22 cellular contexts compared by ENCODE assay signal in genomic region chr16:30018731-30019158, GRCh38. TPM values are rescaled to one million over a fixed set of nuclear protein-coding genes. Genes with fewer than 3 reads are reported as not detected.
DNase-seq lines count a peak whose midpoint lies in the region; FAIRE-seq and TF ChIP-seq lines count a peak whose summit lies in the region.
"Had no signal": no experiment of that assay in that cellular context is flagged by ENCODE, and none has a peak within 500 bp of the region (broad histone marks: within the 10 kb centered on the region; RNA-seq: fewer than 3 reads in every experiment).

No MANE protein-coding gene starts in this region.

- no peak overlapping the region for H3K27ac ChIP-seq in astrocyte (ENCODE audit: low read depth, low read length)
- H3K27ac ChIP-seq in trophoblast cell (ENCODE audit: low read depth, low read length) = no peak overlapping the region
- H3K27ac ChIP-seq: psoas muscle, thoracic aorta had no signal

- H3K14ac ChIP-seq in trophoblast cell (ENCODE audit: low read length) = no peak overlapping the region

- H4K91ac ChIP-seq in trophoblast cell (ENCODE audit: low read depth, low read length) = no peak overlapping the region

- no peak overlapping the region for H2BK120ac ChIP-seq in trophoblast cell (ENCODE audit: insufficient read depth, low read length, poor library complexity)

- H4K12ac ChIP-seq in trophoblast cell (ENCODE audit: low read depth, low read length) = no peak overlapping the region

- H3K27me3 ChIP-seq in astrocyte (ENCODE audit: insufficient read depth, low read length) (no peaks in the 10 kb centered on the region), trophoblast cell (ENCODE audit: insufficient read depth, low read length) (no peaks in the 10 kb centered on the region)

- H3K4me1 Mint-ChIP-seq in astrocyte (ENCODE audit: low read depth, unreplicated experiment) = peaks cover 5% of the 10 kb centered on the region

- TF ChIP-seq RAD21 in Ishikawa (IDR thresholded peaks at IDR 0.05; ENCODE audit: low read depth) = no peak

- H3K9me3 ChIP-seq in astrocyte (ENCODE audit: insufficient read depth, low read depth, low read length) = no peaks in the 10 kb centered on the region
- H3K9me3 ChIP-seq in trophoblast cell (ENCODE audit: insufficient read depth, low read depth, low read length) = no peaks in the 10 kb centered on the region
- H3K9me3 ChIP-seq: psoas muscle, SK-N-SH, thoracic aorta had no signal

- H3K4me1 ChIP-seq in astrocyte (ENCODE audit: insufficient read depth, low read length) (no peaks in the 10 kb centered on the region), trophoblast cell (ENCODE audit: control insufficient read depth in 1 of 2, insufficient read depth in 2 of 2, low read length in 2 of 2) (peaks cover 0 to 4% of the 10 kb centered on the region in 2 experiments)
- H3K4me1 ChIP-seq: psoas muscle had no signal

- TF ChIP-seq CTCF in astrocyte (IDR thresholded peaks at IDR 0.05; ENCODE audit: insufficient read depth, low read depth, low read length) = no peak

- H2BK5ac ChIP-seq in trophoblast cell (ENCODE audit: low read depth, low read length, poor library complexity) = no peak overlapping the region

- H3K9ac ChIP-seq in astrocyte (ENCODE audit: low read length) = no peak overlapping the region
- H3K9ac ChIP-seq in trophoblast cell (ENCODE audit: low read length) = no peak overlapping the region
- H3K9ac ChIP-seq: SK-N-SH had no signal

- DNase-seq in NCI-H345 (lab: John Stamatoyannopoulos, UW) (peak; percentile 14), NCI-H345 treated with DMSO at 0.1 percent for 48 hours (lab: John Stamatoyannopoulos, UW; ENCODE audit: unreplicated experiment) (no peak), astrocyte (ENCODE audit: low read depth) (no peak), trophoblast cell (peak; percentile 16 to 22), HT-29 (ENCODE audit: low spot score) (no peak), DMS114 treated with DMSO at 0.1 percent for 48 hours (lab: John Stamatoyannopoulos, UW; ENCODE audit: unreplicated experiment) (no peak)
- DNase-seq in stimulated activated CD4-positive, alpha-beta T cell treated with anti-CD3 and anti-CD28 coated beads, Interleukin-2, amount 100 ng/mL, for 24 hours = no peak
- DNase-seq: activated CD4-positive, alpha-beta T cell treated with anti-CD3 and anti-CD28 coated beads, Interleukin-2, amount 10 ng/mL, durations not matched to agents 24 days and 14 days; aorta; DMS153; foreskin fibroblast; left colon; NCI-H2081; NCI-H748 treated with DMSO at 0.1 percent for 48 hours; psoas muscle; SK-N-SH; stimulated activated CD8-positive, alpha-beta memory T cell treated with anti-CD3 and anti-CD28 coated beads, Interleukin-4, amount 100 ng/mL, for 48 hours; T-helper 9 cell had no signal

- H3K27me3 Mint-ChIP-seq in astrocyte (ENCODE audit: low read depth, unreplicated experiment) = peaks cover 11% of the 10 kb centered on the region

- H3K36me3 ChIP-seq in astrocyte (ENCODE audit: insufficient read depth, low read length) = no peaks in the 10 kb centered on the region
- no peaks in the 10 kb centered on the region for H3K36me3 ChIP-seq in trophoblast cell (ENCODE audit: control insufficient read depth in 1 of 2, insufficient read depth in 2 of 2, low read length in 2 of 2)
- H3K36me3 ChIP-seq: thoracic aorta had no signal

- H2BK12ac ChIP-seq in trophoblast cell (ENCODE audit: low read length) = no peak overlapping the region

- no peak overlapping the region for H4K8ac ChIP-seq in trophoblast cell (ENCODE audit: low read depth, low read length)

- TF ChIP-seq EP300 in Ishikawa (IDR thresholded peaks at IDR 0.05; ENCODE audit: borderline replicate concordance) = peak; percentile 67

- no peak overlapping the region for H3K23ac ChIP-seq in trophoblast cell (ENCODE audit: low read length)

- peak overlapping the region; percentile 50 for H3K27ac Mint-ChIP-seq in astrocyte (ENCODE audit: unreplicated experiment)
- H3K27ac Mint-ChIP-seq: activated CD4-positive, alpha-beta T cell treated with anti-CD3 and anti-CD28 coated beads, Interleukin-2, amount 10 ng/mL, durations not matched to agents 24 days and 14 days had no signal

- H3K4me3 ChIP-seq in astrocyte (ENCODE audit: insufficient read depth, low read depth, low read length) (no peak overlapping the region), trophoblast cell (ENCODE audit: low read depth, low read length) (no peak overlapping the region)
- H3K4me3 ChIP-seq: psoas muscle, smooth muscle cell, thoracic aorta had no signal

- no peak overlapping the region for H2AK5ac ChIP-seq in trophoblast cell (ENCODE audit: low read length)

- H3K79me1 ChIP-seq in trophoblast cell (ENCODE audit: low read length) = no peaks in the 10 kb centered on the region

- no peak overlapping the region for H3K18ac ChIP-seq in trophoblast cell (ENCODE audit: low read length)

- no peak for FAIRE-seq in astrocyte (lab: Jason Lieb, UNC)
- FAIRE-seq: A204.1 had no signal

- no peak overlapping the region for H3K4ac ChIP-seq in trophoblast cell (ENCODE audit: low read depth, low read length)

- no peaks in the 10 kb centered on the region for H4K20me1 ChIP-seq in astrocyte (ENCODE audit: insufficient read depth, low read length)

- H3K79me2 ChIP-seq in astrocyte (ENCODE audit: insufficient read depth, low read length) (no peaks in the 10 kb centered on the region), trophoblast cell (ENCODE audit: control insufficient read depth, insufficient read depth, low read length, poor library complexity) (no peaks in the 10 kb centered on the region)

- H2AFZ ChIP-seq in astrocyte (ENCODE audit: low read depth, low read length) = no peak overlapping the region
- H2AFZ ChIP-seq in trophoblast cell (ENCODE audit: insufficient read depth, low read length, poor library complexity) = no peak overlapping the region

- H3K9me3 Mint-ChIP-seq in astrocyte (ENCODE audit: unreplicated experiment) = peaks cover 3% of the 10 kb centered on the region
- H3K9me3 Mint-ChIP-seq: activated CD4-positive, alpha-beta T cell treated with anti-CD3 and anti-CD28 coated beads, Interleukin-2, amount 10 ng/mL, durations not matched to agents 24 days and 14 days had no signal

- peak overlapping the region; percentile 68 for H3K4me3 Mint-ChIP-seq in astrocyte (ENCODE audit: unreplicated experiment)
- H3K4me3 Mint-ChIP-seq: activated CD4-positive, alpha-beta T cell treated with anti-CD3 and anti-CD28 coated beads, Interleukin-2, amount 10 ng/mL, durations not matched to agents 24 days and 14 days had no signal

- H3K4me2 ChIP-seq in astrocyte (ENCODE audit: low read length) (no peak overlapping the region), trophoblast cell (ENCODE audit: low read length) (no peak overlapping the region)
- H3K4me2 ChIP-seq: SK-N-SH, smooth muscle cell had no signal

- no CpG with 5 or more reads among the region's 4 CpGs for WGBS in trophoblast cell (ENCODE audit: extremely low coverage, insufficient coverage, insufficient read length)

- no peaks in the 10 kb centered on the region for H3K36me3 Mint-ChIP-seq in astrocyte (ENCODE audit: low read depth, unreplicated experiment)

TF ChIP-seq in Ishikawa, 13 proteins besides CTCF, POLR2A, EP300 and RAD21:
- peak; percentile 71 for TF ChIP-seq TCF12 (IDR thresholded peaks at IDR 0.05; ENCODE audit: low read depth)
- 0 out of 2 replicates have a peak, but pooled peaks have one; percentile 22 for TF ChIP-seq MAX (IDR thresholded peaks at IDR 0.05)
- 0 out of 2 replicates have a peak, but pooled peaks have one; percentile 22 for TF ChIP-seq USF1 (IDR thresholded peaks at IDR 0.05)
- no peak for TF ChIP-seq TAF1 (IDR thresholded peaks at IDR 0.05; ENCODE audit: low read depth)
- TF ChIP-seq NFIC (IDR thresholded peaks at IDR 0.05) = peak; percentile 72
- TF ChIP-seq TEAD4 (IDR thresholded peaks at IDR 0.05) = peak; percentile 36; the same call in 1 of the 2 replicates
- peak; percentile 14; the same call in 1 of the 2 replicates for TF ChIP-seq CEBPB (IDR thresholded peaks at IDR 0.05)
- TF ChIP-seq YY1 (IDR thresholded peaks at IDR 0.05; ENCODE audit: low read depth) = 0 out of 2 replicates have a peak, but pooled peaks have one; percentile 12
- TF ChIP-seq ZBTB7A (IDR thresholded peaks at IDR 0.05; ENCODE audit: low read depth) = no peak
- TF ChIP-seq CREB1 (IDR thresholded peaks at IDR 0.05; ENCODE audit: low read depth) = no peak
- TF ChIP-seq FOXM1 (IDR thresholded peaks at IDR 0.05; ENCODE audit: borderline replicate concordance, low read depth) = 0 out of 2 replicates have a peak, but pooled peaks have one; percentile 24

RNA-seq across cellular contexts. Expression of gene C16orf92, which starts 4.3 kb away (rescaled TPM):
- total RNA-seq in astrocyte = not detected in 2 replicates
- polyA plus RNA-seq in trophoblast cell (2013) = not detected in 2 replicates
- not detected in 2 replicates for total RNA-seq in HT-29 (2014; rRNA removed; shearing (Covaris generic))
- total RNA-seq: activated CD4-positive, alpha-beta T cell treated with anti-CD3 and anti-CD28 coated beads, Interleukin-2, amount 10 ng/mL, durations not matched to agents 24 days and 14 days; aorta; left colon; psoas muscle; smooth muscle cell; thoracic aorta had no signal
- polyA plus RNA-seq: aorta, psoas muscle, SK-N-SH, smooth muscle cell had no signal

RNA-seq across cellular contexts. Expression of gene DOC2A, which starts 7.9 kb away (rescaled TPM):
- 0.50 and 0.89 TPM in 2 replicates for total RNA-seq in astrocyte
- polyA plus RNA-seq in trophoblast cell (2013) = 0.57 and 0.79 TPM in 2 replicates
- 0.89 TPM in 1 of 2 replicates, not detected in the other for total RNA-seq in HT-29 (2014; rRNA removed; shearing (Covaris generic))
- polyA plus RNA-seq: smooth muscle cell had no signal

RNA-seq across cellular contexts. Expression of gene TLCD3B, which starts 12.3 kb away (rescaled TPM):
- 1.4 and 1.9 TPM in 2 replicates for total RNA-seq in astrocyte
- polyA plus RNA-seq in trophoblast cell (2013) = 0.07 and 0.10 TPM in 2 replicates
- total RNA-seq in HT-29 (2014; rRNA removed; shearing (Covaris generic)) = 0.79 TPM in 1 of 2 replicates, not detected in the other
- total RNA-seq: aorta, thoracic aorta had no signal
- polyA plus RNA-seq: aorta had no signal

RNA-seq across cellular contexts. Expression of gene INO80E, which starts 22.7 kb away (rescaled TPM):
- total RNA-seq in astrocyte = 58.5 and 64.8 TPM in 2 replicates
- polyA plus RNA-seq in trophoblast cell (2013) = 47.0 and 48.1 TPM in 2 replicates
- total RNA-seq in HT-29 (2014; rRNA removed; shearing (Covaris generic)) = 72.2 and 79.2 TPM in 2 replicates

RNA-seq across cellular contexts. Expression of gene HIRIP3, which starts 23.3 kb away (rescaled TPM):
- 4.3 and 5.0 TPM in 2 replicates for total RNA-seq in astrocyte
- 8.1 and 9.7 TPM in 2 replicates for polyA plus RNA-seq in trophoblast cell (2013)
- total RNA-seq in HT-29 (2014; rRNA removed; shearing (Covaris generic)) = 21.1 and 23.2 TPM in 2 replicates

Comparison
In these comparisons a context has a peak if more than half of its experiments do, and no peak if none do; other contexts are left out.
1. DNase-seq: peak in NCI-H345 (single experiment) and trophoblast cell (2 of 2); none in NCI-H345 treated with DMSO at 0.1 percent for 48 hours (single experiment), astrocyte (single experiment), HT-29 (single experiment), DMS114 treated with DMSO at 0.1 percent for 48 hours (single experiment) and stimulated activated CD4-positive, alpha-beta T cell treated with anti-CD3 and anti-CD28 coated beads, Interleukin-2, amount 100 ng/mL, for 24 hours (0 of 2).